ENCODE assay signal across 15 cellular contexts in genomic region chr17:44362056-44362355, GRCh38. TPM values are rescaled to one million over a fixed set of nuclear protein-coding genes. Genes with fewer than 3 reads are reported as not detected.
DNase-seq lines count a peak whose midpoint lies in the region; ATAC-seq and TF ChIP-seq lines count a peak whose summit lies in the region.
"Had no signal": no experiment of that assay in that cellular context is flagged by ENCODE, and none has a peak within 500 bp of the region (broad histone marks: within the 10 kb centered on the region; RNA-seq: fewer than 3 reads in every experiment).

No MANE protein-coding gene starts in this region.

- peaks cover 46% of the 10 kb centered on the region for H3K4me1 ChIP-seq in BLaER1
- H3K4me1 ChIP-seq in HCT116 (ENCODE audit: control insufficient read depth in 1 of 2, insufficient read depth in 2 of 2, low read length in 2 of 2), result peaks cover 7 to 27% of the 10 kb centered on the region in 2 experiments; a peak in 3 of 4 replicates

- no peak for TF ChIP-seq POLR2A in HCT116 (IDR thresholded peaks at IDR 0.05; ENCODE audit: borderline replicate concordance, extremely low read depth, insufficient read depth, insufficient read length)

- H3K4me2 ChIP-seq in BLaER1 (peak overlapping the region; percentile 88), HCT116 (ENCODE audit: low read length) (0 out of 2 replicates have a peak overlapping the region, but pooled peaks have one; percentile 93)

- RAD21 ChIA-PET in HCT116 (lab: Charles Lee; ENCODE audit: low non-redundant PET in 1 of 2, low total read pairs in 2 of 2, uncharacterized antibody in 2 of 2, unreplicated experiment in 2 of 2), result no interaction called here

- ATAC-seq in HCT116 (no peak), HG03520 (IDR thresholded peaks at IDR 0.05; ENCODE audit: unreplicated experiment) (no peak), GM21526 (IDR thresholded peaks at IDR 0.05; ENCODE audit: low FRiP score, unreplicated experiment) (no peak), omental fat pad (ENCODE audit: low FRiP score) (no peak)

- BruUV-seq in HCT116 (replicated peaks; lab: Mats Ljungman, UMichigan), result no TSS peak

- no peaks in the 10 kb centered on the region for H3K79me2 ChIP-seq in HCT116 (ENCODE audit: insufficient read depth, low read length)

- peak overlapping the region; percentile 66 to 92 (median 89) for H3K27ac Mint-ChIP-seq in nephron
- H3K27ac Mint-ChIP-seq: memory B cell; T-helper 2 cell treated with Interferon-gamma antibody and Interleukin-4, amounts not matched to agents 5 μg/mL and 100 μg/mL, for 36 hours had no signal

- H3K4me3 ChIP-seq in BLaER1 (peak overlapping the region; percentile 92), HCT116 (replicated peaks in 1 of 2; ENCODE audit: low read depth in 1 of 2, low read length in 2 of 2) (no peak overlapping the region), astrocyte of the cerebellum (ENCODE audit: low read depth, low read length) (peak overlapping the region; percentile 80)

- peaks cover 13% of the 10 kb centered on the region for H3K27me3 Mint-ChIP-seq in nephron (ENCODE audit: low read depth)

- H3K9ac ChIP-seq in BLaER1 (no peak overlapping the region; the same call in 1 of the 2 replicates), HCT116 (ENCODE audit: low read length) (no peak overlapping the region)

- H3K9me3 Mint-ChIP-seq in nephron, result no peaks in the 10 kb centered on the region
- H3K9me3 Mint-ChIP-seq: memory B cell; T-helper 2 cell treated with Interferon-gamma antibody and Interleukin-4, amounts not matched to agents 5 μg/mL and 100 μg/mL, for 36 hours had no signal

- H3K36me3 Mint-ChIP-seq in nephron (ENCODE audit: low read depth), result peaks cover 17% of the 10 kb centered on the region
- H3K36me3 Mint-ChIP-seq: memory B cell had no signal

- no peaks in the 10 kb centered on the region for H3K9me3 ChIP-seq in BLaER1
- no peaks in the 10 kb centered on the region for H3K9me3 ChIP-seq in HCT116 (ENCODE audit: control insufficient read depth in 1 of 2, insufficient read depth in 1 of 2, low read depth in 1 of 2, low read length in 2 of 2)

- TF ChIP-seq CTCF in HCT116 (IDR thresholded peaks at IDR 0.05 in 2 of 3, conservative IDR thresholded peaks at IDR 0.05 in 1 of 3; ENCODE audit: borderline replicate concordance in 1 of 3, insufficient read depth in 1 of 3, low read depth in 2 of 3, low read length in 2 of 3), result no peak
- TF ChIP-seq CTCF in astrocyte of the cerebellum (IDR thresholded peaks at IDR 0.05; ENCODE audit: low read depth, low read length, missing control alignments), result no peak
- no peak for TF ChIP-seq CTCF in nephron (IDR thresholded peaks at IDR 0.05; ENCODE audit: unreplicated experiment in 3 of 3)
- TF ChIP-seq CTCF in omental fat pad (IDR thresholded peaks at IDR 0.05), result no peak

- no peaks in the 10 kb centered on the region for H3K9me2 ChIP-seq in HCT116 (ENCODE audit: insufficient read depth)

- H3K27ac ChIP-seq in BLaER1 (0 out of 2 replicates have a peak overlapping the region, but pooled peaks have one; percentile 18), HCT116 (ENCODE audit: low read depth, low read length) (no peak overlapping the region)

- H3K27me3 ChIP-seq in BLaER1 (no peaks in the 10 kb centered on the region), HCT116 (ENCODE audit: insufficient read depth, low read length) (no peaks in the 10 kb centered on the region)

- H3K4me3 Mint-ChIP-seq in nephron, result peak overlapping the region; percentile 90 to 94 (median 93)
- H3K4me3 Mint-ChIP-seq: memory B cell had no signal

- H3K36me3 ChIP-seq in BLaER1, result 0 out of 2 replicates have a peak, but pooled peaks cover 14% of the 10 kb centered on the region
- no peaks in the 10 kb centered on the region for H3K36me3 ChIP-seq in HCT116 (ENCODE audit: control insufficient read depth in 1 of 2, insufficient read depth in 2 of 2, low read length in 2 of 2)

- POLR2A ChIA-PET in HCT116 (lab: Charles Lee), result no interaction called here

- CTCF ChIA-PET in HCT116 (lab: Charles Lee), result interaction anchor here (2.0 kb wide), 1 partner anchor 152 kb away, joined by 7 read pairs; no protein-coding TSS in a partner anchor

- DNase-seq in HCT116 (ENCODE audit: low read depth, low spot score), result no peak
- no peak for DNase-seq in astrocyte of the cerebellum (ENCODE audit: low read depth)
- no peak for DNase-seq in omental fat pad (ENCODE audit: low spot score)
- no peak for DNase-seq in activated naive CD4-positive, alpha-beta T cell treated with anti-CD3 and anti-CD28 coated beads, Interleukin-2, amount 50 U/mL, for 16 hours
- DNase-seq: activated CD4-positive, CD25-positive, alpha-beta regulatory T cell treated with anti-CD3 and anti-CD28 coated beads, Interleukin-2, amount 50 U/mL, for 72 hours; occipital lobe; Right ventricle myocardium superior; stimulated activated CD4-positive, alpha-beta T cell treated with anti-CD3 and anti-CD28 coated beads, Interleukin-4, amount 100 ng/mL, for 24 hours; stimulated activated CD8-positive, alpha-beta memory T cell treated with anti-CD3 and anti-CD28 coated beads, Interleukin-4, amount 100 ng/mL, for 48 hours had no signal

- H4K20me1 ChIP-seq in BLaER1, result peaks cover 48% of the 10 kb centered on the region
- H4K20me1 ChIP-seq in HCT116 (ENCODE audit: insufficient read depth), result no peaks in the 10 kb centered on the region

- intact Hi-C loops in HCT116 (cut with micrococcal nuclease), result loop anchor here (10.0 kb wide), 1 partner anchor 457 kb away; the partner anchor contains the start of gene MPP2

- H2AFZ ChIP-seq in HCT116 (ENCODE audit: low read depth, low read length, poor library complexity, severe bottlenecking), result no peak overlapping the region

- peaks cover 40% of the 10 kb centered on the region for H3K4me1 Mint-ChIP-seq in nephron

- TF ChIP-seq RAD21 in HCT116 (IDR thresholded peaks at IDR 0.05; ENCODE audit: low read depth), result no peak

- in situ Hi-C loops in astrocyte of the cerebellum (cut with HindIII; ENCODE audit: low sequenced_read_pairs), result loop anchor here (25.0 kb wide), 1 partner anchor 275 kb away; no protein-coding TSS in a partner anchor

TF ChIP-seq in HCT116, 20 proteins besides CTCF, POLR2A, EP300 and RAD21 (continues in another document):
- TF ChIP-seq SP1 (IDR thresholded peaks at IDR 0.05; ENCODE audit: low read depth) (no peak), CEBPB (IDR thresholded peaks at IDR 0.05; ENCODE audit: low read depth) (no peak), ZBTB33 (IDR thresholded peaks at IDR 0.05; ENCODE audit: extremely low read depth, insufficient replicate concordance, low read length) (no peak), ATF3 (IDR thresholded peaks at IDR 0.05) (no peak), SIN3A (IDR thresholded peaks at IDR 0.05; ENCODE audit: low read depth) (no peak), EZH2phosphoT487 (IDR thresholded peaks at IDR 0.05; ENCODE audit: borderline replicate concordance) (no peak), CBX3 (IDR thresholded peaks at IDR 0.05; ENCODE audit: low read depth) (no peak), JUND (IDR thresholded peaks at IDR 0.05) (no peak), ZFX (IDR thresholded peaks at IDR 0.05) (no peak)

RNA-seq across cellular contexts. Expression of gene FAM171A2, which starts 1.6 kb away (rescaled TPM):
- total RNA-seq in HCT116 (2021; ENCODE audit: unreplicated experiment) (18.0 TPM), omental fat pad (1 to 10 TPM in 1 of 4 donors, under 1 TPM in 3; 0.56 to 3.5 (median 0.95) TPM)
- polyA plus RNA-seq in HCT116 (2012), result 12.5 and 12.7 TPM in 2 replicates

RNA-seq across cellular contexts. Expression of gene GRN, which starts 16.9 kb away (rescaled TPM):
- total RNA-seq in HCT116 (2021; ENCODE audit: unreplicated experiment) (206 TPM), omental fat pad (100 to 1,000 TPM; 275 to 379 (median 316) TPM)
- polyA plus RNA-seq in HCT116 (2012), result 276 and 326 TPM in 2 replicates

RNA-seq across cellular contexts. Expression of gene ITGA2B, which starts 27.4 kb away (rescaled TPM):
- total RNA-seq in HCT116 (2021; ENCODE audit: unreplicated experiment), result 7.6 TPM
- 4.9 and 6.5 TPM in 2 replicates for polyA plus RNA-seq in HCT116 (2012)
- 1 to 10 TPM in 2 of 4 donors, under 1 TPM in 2; 0.72 to 1.6 (median 1.0) TPM for total RNA-seq in omental fat pad

RNA-seq across cellular contexts. Expression of gene SLC25A39, which starts 37.4 kb away (rescaled TPM):
- total RNA-seq in HCT116 (2021; ENCODE audit: unreplicated experiment), result 326 TPM
- polyA plus RNA-seq in HCT116 (2012), result 372 and 379 TPM in 2 replicates
- total RNA-seq in omental fat pad, result 10 to 100 TPM; 46.0 to 75.7 (median 60.7) TPM

RNA-seq across cellular contexts. Expression of gene RUNDC3A, which starts 53.6 kb away (rescaled TPM):
- total RNA-seq in HCT116 (2021; ENCODE audit: unreplicated experiment) (0.61 TPM), omental fat pad (under 1 TPM in 1 of 4 donors, not detected in 3; 0.84 TPM)
- 0.72 and 1.3 TPM in 2 replicates for polyA plus RNA-seq in HCT116 (2012)

Comparison
In these comparisons a context has a peak if more than half of its experiments do, and no peak if none do; other contexts are left out.
1. H3K4me3 ChIP-seq: peak in BLaER1 (single experiment) and astrocyte of the cerebellum (single experiment); none in HCT116 (0 of 2).